17 cellular contexts compared by ENCODE assay signal in the genomic region with DNA sequence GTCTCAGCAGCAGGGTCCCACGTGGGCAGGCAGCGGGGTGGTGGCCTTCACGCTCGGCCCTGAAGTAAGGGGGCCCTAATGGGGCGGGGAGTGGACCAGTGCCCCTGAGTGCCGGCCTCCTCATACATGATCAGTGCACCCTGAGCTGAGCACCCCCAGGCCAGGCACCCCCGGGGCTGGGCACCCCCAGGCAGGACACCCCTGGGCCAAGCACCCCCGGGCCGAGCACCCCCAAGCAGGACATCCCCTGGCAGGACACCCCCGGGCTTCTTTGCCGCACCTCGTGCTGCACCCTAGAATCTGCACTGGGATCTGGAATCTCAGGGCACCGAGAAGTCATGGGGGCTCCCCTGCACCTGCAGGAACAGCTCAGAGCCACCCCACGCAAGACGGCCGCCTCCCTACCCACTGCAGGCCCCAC. TPM values are rescaled to one million over a fixed set of nuclear protein-coding genes. Genes with fewer than 3 reads are reported as not detected.
DNase-seq lines count a peak whose midpoint lies in the region; ATAC-seq and TF ChIP-seq lines count a peak whose summit lies in the region.
"Had no signal": no experiment of that assay in that cellular context is flagged by ENCODE, and none has a peak within 500 bp of the region (broad histone marks: within the 10 kb centered on the region; RNA-seq: fewer than 3 reads in every experiment).

No MANE protein-coding gene starts in this region.

- 95 to 96% methylated on average over 16 of the region's 16 CpGs for WGBS in sigmoid colon, 2 donors

- H3K9me3 Mint-ChIP-seq in nephron progenitor cell, result peaks cover 19% of the 10 kb centered on the region
- H3K9me3 Mint-ChIP-seq: CD4-positive, alpha-beta memory T cell had no signal

- H3K9me3 ChIP-seq in RWPE2 (ENCODE audit: severe bottlenecking), result no peaks in the 10 kb centered on the region
- no peaks in the 10 kb centered on the region for H3K9me3 ChIP-seq in sigmoid colon

- H3K27me3 Mint-ChIP-seq in nephron progenitor cell (ENCODE audit: low read depth, poor library complexity), result no peaks in the 10 kb centered on the region
- H3K27me3 Mint-ChIP-seq: B cell; CD4-positive, alpha-beta memory T cell had no signal

- intact Hi-C loops in sigmoid colon (cut with DNase I), result no loop called here

- no peak for TF ChIP-seq EP300 in sigmoid colon (IDR thresholded peaks at IDR 0.05)

- no peak for ATAC-seq in RWPE2 (ENCODE audit: low read depth)
- no peak for ATAC-seq in GM21576 (IDR thresholded peaks at IDR 0.05; ENCODE audit: unreplicated experiment)

- H3K4me3 ChIP-seq in RWPE2 (ENCODE audit: severe bottlenecking), result no peak overlapping the region
- no peak overlapping the region for H3K4me3 ChIP-seq in sigmoid colon

- peak; percentile 46 for DNase-seq in RWPE2 (ENCODE audit: low spot score)
- no peak for DNase-seq in caudate nucleus (lab: John Stamatoyannopoulos, UW)
- no peak for DNase-seq in nephron progenitor cell
- DNase-seq in sigmoid colon, result peak; percentile 53
- no peak for DNase-seq in NCI-H2171 (lab: John Stamatoyannopoulos, UW)
- no peak for DNase-seq in NCI-H2196 (lab: John Stamatoyannopoulos, UW; ENCODE audit: unreplicated experiment)
- DNase-seq: ACHN; CD4-positive, alpha-beta memory T cell; DMS79 treated with DMSO at 0.1 percent for 48 hours; NCI-H1092; NCI-H446 treated with DMSO at 0.1 percent for 48 hours; NCI-H774; SHP77 had no signal

- H3K27me3 ChIP-seq in RWPE2 (ENCODE audit: insufficient read depth, poor library complexity, severe bottlenecking) (no peaks in the 10 kb centered on the region), sigmoid colon (no peaks in the 10 kb centered on the region)

- peaks cover 21% of the 10 kb centered on the region for H3K36me3 Mint-ChIP-seq in nephron progenitor cell (ENCODE audit: low read depth)
- H3K36me3 Mint-ChIP-seq: CD4-positive, alpha-beta memory T cell had no signal

- peaks cover 16% of the 10 kb centered on the region for H3K4me1 Mint-ChIP-seq in nephron progenitor cell
- H3K4me1 Mint-ChIP-seq: B cell; CD4-positive, alpha-beta memory T cell had no signal

- no peak for TF ChIP-seq POLR2A in sigmoid colon (IDR thresholded peaks at IDR 0.05)

- no peak overlapping the region for H3K27ac ChIP-seq in RWPE2 (ENCODE audit: poor library complexity, severe bottlenecking)
- peak overlapping the region; percentile 26 for H3K27ac ChIP-seq in caudate nucleus (ENCODE audit: low read depth, low read length)
- H3K27ac ChIP-seq in sigmoid colon, result no peak overlapping the region
- H3K27ac ChIP-seq: KMS-11 had no signal

- TF ChIP-seq CTCF in RWPE2 (IDR thresholded peaks at IDR 0.05; ENCODE audit: poor library complexity, severe bottlenecking), result no peak
- no peak for TF ChIP-seq CTCF in nephron progenitor cell (IDR thresholded peaks at IDR 0.05)
- TF ChIP-seq CTCF in sigmoid colon (IDR thresholded peaks at IDR 0.05), result no peak

- H3K36me3 ChIP-seq in RWPE2 (ENCODE audit: low read depth), result no peaks in the 10 kb centered on the region
- peaks cover 0 to 27% (median 0%) of the 10 kb centered on the region in 4 donors for H3K36me3 ChIP-seq in sigmoid colon

- H3K27ac Mint-ChIP-seq in nephron progenitor cell, result peak overlapping the region; percentile 36
- H3K27ac Mint-ChIP-seq: B cell; CD4-positive, alpha-beta memory T cell had no signal

- H3K4me1 ChIP-seq in RWPE2 (ENCODE audit: insufficient read depth, poor library complexity, severe bottlenecking) (no peaks in the 10 kb centered on the region), sigmoid colon (peaks cover 0 to 7% (median 0%) of the 10 kb centered on the region in 4 donors)

- H3K4me3 Mint-ChIP-seq in nephron progenitor cell, result no peak overlapping the region
- H3K4me3 Mint-ChIP-seq: B cell; CD4-positive, alpha-beta memory T cell had no signal

RNA-seq across cellular contexts. Expression of gene EXD3, which starts 51.4 kb away (rescaled TPM):
- 10 to 100 TPM in 2 of 4 donors, 1 to 10 TPM in 2; 8.9 to 25.5 (median 11.8) TPM for total RNA-seq in sigmoid colon
- polyA plus RNA-seq in sigmoid colon, result 10 to 100 TPM; 18.0 to 29.7 (median 26.6) TPM

RNA-seq across cellular contexts. Expression of gene NOXA1, which starts 51.7 kb away (rescaled TPM):
- total RNA-seq in sigmoid colon, result 1 to 10 TPM; 1.4 to 3.3 (median 2.9) TPM
- polyA plus RNA-seq in sigmoid colon, result 10 to 100 TPM; 15.0 to 16.4 (median 15.4) TPM
- total RNA-seq: H4 had no signal

Comparison
In these comparisons a context has a peak if more than half of its experiments do, and no peak if none do; other contexts are left out.
1. DNase-seq: peak in RWPE2 (single experiment) and sigmoid colon (single experiment); none in caudate nucleus (0 of 61), nephron progenitor cell (single experiment), NCI-H2171 (single experiment) and NCI-H2196 (single experiment).